Comparison of ENCODE assay signal across 28 cellular contexts in the genomic region with DNA sequence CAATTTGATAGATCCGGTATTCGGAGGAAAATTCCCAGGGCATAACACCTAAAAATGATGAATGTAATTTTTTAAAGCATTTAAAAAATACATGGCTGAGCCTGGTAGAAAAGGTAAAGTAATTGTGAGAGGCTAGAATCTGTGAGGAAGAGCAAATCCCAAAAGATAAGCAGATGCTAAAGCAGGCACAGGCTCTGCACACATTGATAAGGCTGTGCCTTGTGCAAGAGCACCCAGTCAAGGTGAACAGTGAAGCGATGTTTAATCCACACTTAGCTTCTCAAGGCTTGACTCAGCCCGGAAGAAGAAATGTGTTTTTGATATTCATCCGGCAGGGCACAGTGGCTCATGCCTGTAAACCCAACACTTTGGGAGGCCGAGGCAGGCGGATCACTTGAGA.
"Had no signal": no experiment of that assay in that cellular context is flagged by ENCODE, and none has a peak within 500 bp of the region (broad histone marks: within the 10 kb centered on the region; RNA-seq: fewer than 3 reads in every experiment).

No MANE protein-coding gene starts in this region.

- H3K9me3 Mint-ChIP-seq: dendritic cell treated with granulocyte-macrophage colony-stimulating factor and Interleukin-4, amounts not matched to agents 40 ng/mL and 50 ng/mL, for 4 days; endodermal cell; memory B cell; natural killer cell treated with Interleukin-12 subunit alpha and Interleukin-12 subunit beta and Interleukin-15 and Interleukin-18, amount 100 ng/mL, for 72 hours; stimulated activated effector memory CD8-positive, alpha-beta T cell treated with anti-CD3 and anti-CD28 coated beads, Interleukin-12 subunit alpha, Interleukin-12 subunit beta, amount 100 ng/mL, for 72 hours had no signal

- H3K4me1 ChIP-seq: prostate gland, right atrium auricular region had no signal

- H3K27ac Mint-ChIP-seq: dendritic cell treated with granulocyte-macrophage colony-stimulating factor and Interleukin-4, amounts not matched to agents 40 ng/mL and 50 ng/mL, for 4 days; endodermal cell; memory B cell; naive B cell; natural killer cell treated with Interleukin-12 subunit alpha and Interleukin-12 subunit beta and Interleukin-15 and Interleukin-18, amount 100 ng/mL, for 72 hours; stimulated activated effector memory CD8-positive, alpha-beta T cell treated with anti-CD3 and anti-CD28 coated beads, Interleukin-12 subunit alpha, Interleukin-12 subunit beta, amount 100 ng/mL, for 72 hours had no signal

- H3K27ac ChIP-seq: epithelial cell of prostate, esophagus muscularis mucosa, foreskin keratinocyte, gastroesophageal sphincter, heart left ventricle, neutrophil, prostate gland, right atrium auricular region, stomach, thyroid gland, vagina had no signal

- H3K36me3 Mint-ChIP-seq: memory B cell; natural killer cell treated with Interleukin-12 subunit alpha and Interleukin-12 subunit beta and Interleukin-15 and Interleukin-18, amount 100 ng/mL, for 72 hours; stimulated activated effector memory CD8-positive, alpha-beta T cell treated with anti-CD3 and anti-CD28 coated beads, Interleukin-12 subunit alpha, Interleukin-12 subunit beta, amount 100 ng/mL, for 72 hours had no signal

- H3K4me3 ChIP-seq: esophagus muscularis mucosa, gastroesophageal sphincter, heart left ventricle, lung, mucosa of descending colon, prostate gland, right atrium auricular region, stomach, thyroid gland, vagina had no signal

- H3K36me3 ChIP-seq: esophagus muscularis mucosa, gastroesophageal sphincter, heart left ventricle, neutrophil, prostate gland, right atrium auricular region, stomach, thyroid gland, vagina had no signal

- DNase-seq: effector CD8-positive, alpha-beta T cell; endodermal cell; foreskin keratinocyte; heart left ventricle; hypothalamus; left ventricle myocardium superior; mucosa of descending colon; naive B cell; stimulated activated CD4-positive, alpha-beta T cell treated with anti-CD3 and anti-CD28 coated beads, Interleukin-2, amount 100 ng/mL, for 24 hours; stimulated activated CD4-positive, alpha-beta T cell treated with anti-CD3 and anti-CD28 coated beads, Interleukin-4, amount 100 ng/mL, for 24 hours; stimulated activated naive CD4-positive, alpha-beta T cell treated with Interleukin-2 at 50 U/mL for 16 hours; stomach; thyroid gland; trophoblast cell had no signal

- H3K4me3 Mint-ChIP-seq: dendritic cell treated with granulocyte-macrophage colony-stimulating factor and Interleukin-4, amounts not matched to agents 40 ng/mL and 50 ng/mL, for 4 days; endodermal cell; memory B cell; naive B cell; natural killer cell treated with Interleukin-12 subunit alpha and Interleukin-12 subunit beta and Interleukin-15 and Interleukin-18, amount 100 ng/mL, for 72 hours; neural crest cell; stimulated activated effector memory CD8-positive, alpha-beta T cell treated with anti-CD3 and anti-CD28 coated beads, Interleukin-12 subunit alpha, Interleukin-12 subunit beta, amount 100 ng/mL, for 72 hours had no signal

- H3K27me3 ChIP-seq: esophagus muscularis mucosa, foreskin keratinocyte, gastroesophageal sphincter, heart left ventricle, right atrium auricular region, stomach, thyroid gland, vagina had no signal

- H3K27me3 Mint-ChIP-seq: memory B cell, naive B cell had no signal

- H3K9me3 ChIP-seq: esophagus muscularis mucosa, gastroesophageal sphincter, mucosa of descending colon, neutrophil, prostate gland, right atrium auricular region, stomach, thyroid gland, vagina had no signal

- ATAC-seq: foreskin keratinocyte; gastroesophageal sphincter; heart left ventricle; left ventricle myocardium superior; mucosa of descending colon; natural killer cell treated with Interleukin-12 subunit alpha and Interleukin-12 subunit beta and Interleukin-15 and Interleukin-18, amount 100 ng/mL, for 72 hours; sciatic nerve; stimulated activated effector memory CD8-positive, alpha-beta T cell treated with anti-CD3 and anti-CD28 coated beads, Interleukin-12 subunit alpha, Interleukin-12 subunit beta, amount 100 ng/mL, for 72 hours had no signal
